ENCODE assay signal across 9 cellular contexts in genomic region chr2:12715258-12715865, GRCh38. TPM values are rescaled to one million over a fixed set of nuclear protein-coding genes. Genes with fewer than 3 reads are reported as not detected.
DNase-seq lines count a peak whose midpoint lies in the region; ATAC-seq, FAIRE-seq and TF ChIP-seq lines count a peak whose summit lies in the region.
"Had no signal": no experiment of that assay in that cellular context is flagged by ENCODE, and none has a peak within 500 bp of the region (broad histone marks: within the 10 kb centered on the region; RNA-seq: fewer than 3 reads in every experiment).

No MANE protein-coding gene starts in this region.

- H3K4me1 Mint-ChIP-seq in CD4-positive, alpha-beta T cell (ENCODE audit: low read depth): peaks cover 49% of the 10 kb centered on the region

- DNase-seq in CD4-positive, alpha-beta T cell: no peak
- DNase-seq in OCI-LY7 (ENCODE audit: low spot score) (no peak), endothelial cell of umbilical vein (ENCODE audit: low read depth, low spot score) (no peak), osteoblast (ENCODE audit: insufficient read length, low spot score, missing footprints) (no peak), NCI-H146 treated with DMSO at 0.1 percent for 48 hours (lab: John Stamatoyannopoulos, UW; ENCODE audit: unreplicated experiment) (no peak)
- DNase-seq in stimulated activated CD4-positive, alpha-beta T cell treated with anti-CD3 and anti-CD28 coated beads, Interleukin-1b, Interleukin-23, amount 100 ng/mL, for 48 hours: no peak

- H3K4me2 ChIP-seq in OCI-LY7 (ENCODE audit: low read length): peak overlapping the region; percentile 99
- H3K4me2 ChIP-seq in endothelial cell of umbilical vein (ENCODE audit: insufficient read depth, low read length): peak overlapping the region; percentile 33
- H3K4me2 ChIP-seq in osteoblast (ENCODE audit: insufficient read depth, low read length): peak overlapping the region; percentile 89

- H3K9me3 ChIP-seq in CD4-positive, alpha-beta T cell (ENCODE audit: control insufficient read depth, low read length): no peaks in the 10 kb centered on the region
- no peaks in the 10 kb centered on the region for H3K9me3 ChIP-seq in OCI-LY7 (ENCODE audit: low read length)
- H3K9me3 ChIP-seq in endothelial cell of umbilical vein (replicated peaks; ENCODE audit: control insufficient read depth, insufficient read depth, low read length): no peaks in the 10 kb centered on the region
- no peaks in the 10 kb centered on the region for H3K9me3 ChIP-seq in osteoblast (ENCODE audit: low read depth, low read length)

- no peaks in the 10 kb centered on the region for H3K9me1 ChIP-seq in endothelial cell of umbilical vein (replicated peaks; ENCODE audit: control insufficient read depth, extremely low read depth, insufficient read depth, low read length)

- CTCF ChIA-PET in CD4-positive, alpha-beta T cell (lab: Charles Lee): interaction anchor here (0.6 to 3.2 kb wide), 10 partner anchors 11 to 852 kb away, joined by 3 to 26 read pairs (median 4); no protein-coding TSS in a partner anchor
- CTCF ChIA-PET in OCI-LY7 (lab: Charles Lee; ENCODE audit: unreplicated experiment): interaction anchor here (0.7 to 3.2 kb wide), 2 partner anchors 13 to 282 kb away, joined by 4 to 17 read pairs; no protein-coding TSS in a partner anchor
- CTCF ChIA-PET in endothelial cell of umbilical vein (lab: Charles Lee): interaction anchor here (0.6 to 4.2 kb wide), 40 partner anchors 10 to 886 kb away, joined by 3 to 172 read pairs (median 8); no protein-coding TSS in a partner anchor

- BruUV-seq in OCI-LY7 (replicated peaks; lab: Mats Ljungman, UMichigan) (no TSS peak), endothelial cell of umbilical vein (replicated peaks; lab: Mats Ljungman, UMichigan) (no TSS peak)

- no peaks in the 10 kb centered on the region for H3K36me3 ChIP-seq in OCI-LY7 (ENCODE audit: insufficient read depth, low read length)
- no peaks in the 10 kb centered on the region for H3K36me3 ChIP-seq in endothelial cell of umbilical vein (ENCODE audit: control insufficient read depth in 2 of 2, extremely low read depth in 1 of 2, insufficient read depth in 2 of 2, low read length in 2 of 2)
- no peaks in the 10 kb centered on the region for H3K36me3 ChIP-seq in osteoblast (ENCODE audit: insufficient read depth, low read length)

- no peak for TF ChIP-seq CTCF in CD4-positive, alpha-beta T cell (IDR thresholded peaks at IDR 0.05)
- TF ChIP-seq CTCF in OCI-LY7 (conservative IDR thresholded peaks at IDR 0.05; ENCODE audit: low read length): no peak
- no peak for TF ChIP-seq CTCF in endothelial cell of umbilical vein (IDR thresholded peaks at IDR 0.05; ENCODE audit: extremely low read depth in 1 of 2, insufficient read depth in 1 of 2, low read depth in 1 of 2, low read length in 2 of 2)
- TF ChIP-seq CTCF in osteoblast (IDR thresholded peaks at IDR 0.05; ENCODE audit: extremely low read depth, low read depth, low read length): no peak

- H3K9ac ChIP-seq in endothelial cell of umbilical vein (replicated peaks; ENCODE audit: extremely low read depth, insufficient read depth, low read length): no peak overlapping the region

- H3K4me1 ChIP-seq in OCI-LY7 (ENCODE audit: insufficient read depth, low read length, poor library complexity, severe bottlenecking): peaks cover 28% of the 10 kb centered on the region
- peaks cover 30% of the 10 kb centered on the region for H3K4me1 ChIP-seq in endothelial cell of umbilical vein (ENCODE audit: control insufficient read depth, extremely low read depth, insufficient read depth, low read length)
- peaks cover 27% of the 10 kb centered on the region for H3K4me1 ChIP-seq in osteoblast (ENCODE audit: insufficient read depth, low read length)

- POLR2A ChIA-PET in CD4-positive, alpha-beta T cell (lab: Charles Lee): interaction anchor here (0.6 to 4.2 kb wide), 22 partner anchors 10 to 885 kb away, joined by 3 to 73 read pairs (median 5); no protein-coding TSS in a partner anchor
- POLR2A ChIA-PET in OCI-LY7 (lab: Charles Lee) (interaction anchor here (0.6 to 1.3 kb wide), 2 partner anchors 11 to 42 kb away, joined by 3 read pairs; no protein-coding TSS in a partner anchor), endothelial cell of umbilical vein (lab: Charles Lee) (interaction anchor here (1.0 to 1.4 kb wide), 2 partner anchors 161 to 390 kb away, joined by 4 to 5 read pairs; no protein-coding TSS in a partner anchor)

- H3K27me3 ChIP-seq in CD4-positive, alpha-beta T cell (ENCODE audit: control insufficient read depth, insufficient read depth, low read length): no peaks in the 10 kb centered on the region
- H3K27me3 ChIP-seq in endothelial cell of umbilical vein (ENCODE audit: control insufficient read depth in 2 of 2, insufficient read depth in 2 of 2, low read length in 2 of 2) (no peaks in the 10 kb centered on the region), osteoblast (ENCODE audit: insufficient read depth, low read length) (no peaks in the 10 kb centered on the region)

- no peaks in the 10 kb centered on the region for H3K9me2 ChIP-seq in OCI-LY7 (ENCODE audit: insufficient read depth, low read length)

- H3K4me3 ChIP-seq in OCI-LY7 (ENCODE audit: low read depth, low read length, poor library complexity, severe bottlenecking) (peak overlapping the region; percentile 74), endothelial cell of umbilical vein (replicated peaks in 1 of 3; ENCODE audit: insufficient read depth in 1 of 3, low read depth in 1 of 3, low read length in 3 of 3) (no peak overlapping the region), osteoblast (ENCODE audit: insufficient read depth, low read length) (peak overlapping the region; percentile 93)

- peaks cover 34% of the 10 kb centered on the region for H3K36me3 Mint-ChIP-seq in CD4-positive, alpha-beta T cell (ENCODE audit: low read depth)

- peak overlapping the region; percentile 15 for H3K27ac ChIP-seq in CD4-positive, alpha-beta T cell (ENCODE audit: low read depth, low read length)
- no peak overlapping the region for H3K27ac ChIP-seq in OCI-LY7 (ENCODE audit: low read depth, low read length, poor library complexity, severe bottlenecking)
- peak overlapping the region; percentile 48 for H3K27ac ChIP-seq in endothelial cell of umbilical vein (ENCODE audit: insufficient read depth, low read depth, low read length)
- H3K27ac ChIP-seq in osteoblast (ENCODE audit: low read depth, low read length): peak overlapping the region; percentile 95

- peak overlapping the region; percentile 100 for H3K4me3 Mint-ChIP-seq in CD4-positive, alpha-beta T cell

- H4K20me1 ChIP-seq in OCI-LY7 (ENCODE audit: insufficient read depth, low read length) (no peaks in the 10 kb centered on the region), endothelial cell of umbilical vein (replicated peaks; ENCODE audit: control insufficient read depth, extremely low read depth, insufficient read depth, low read length) (no peaks in the 10 kb centered on the region), osteoblast (ENCODE audit: insufficient read depth, low read length) (no peaks in the 10 kb centered on the region)

- dilution Hi-C loops in endothelial cell of umbilical vein (cut with MboI; ENCODE audit: extremely low pct_ligation_motif_present, low sequenced_read_pairs): loop anchor here (25.0 kb wide), 1 partner anchor 153 kb away; no protein-coding TSS in a partner anchor

- no peak for FAIRE-seq in endothelial cell of umbilical vein (lab: Jason Lieb, UNC)
- FAIRE-seq: bronchial epithelial cell had no signal

- ATAC-seq in CD4-positive, alpha-beta T cell (ENCODE audit: poor library complexity): no peak
- ATAC-seq in HG02981 (IDR thresholded peaks at IDR 0.05; ENCODE audit: unreplicated experiment): no peak
- no peak for ATAC-seq in GM19467 (IDR thresholded peaks at IDR 0.05; ENCODE audit: unreplicated experiment)

- H3K9me3 Mint-ChIP-seq in CD4-positive, alpha-beta T cell: no peaks in the 10 kb centered on the region

- no peaks in the 10 kb centered on the region for H3K27me3 Mint-ChIP-seq in CD4-positive, alpha-beta T cell

- TF ChIP-seq POLR2A in endothelial cell of umbilical vein (IDR thresholded peaks at IDR 0.05; ENCODE audit: low read depth, low read length): no peak

- H2AFZ ChIP-seq in OCI-LY7 (ENCODE audit: low read length): no peak overlapping the region; the same call in 1 of the 2 replicates
- H2AFZ ChIP-seq in endothelial cell of umbilical vein (ENCODE audit: low read depth, low read length): no peak overlapping the region
- H2AFZ ChIP-seq in osteoblast (ENCODE audit: low read length): no peak overlapping the region

- H3K79me2 ChIP-seq in OCI-LY7 (ENCODE audit: insufficient read depth, low read depth, low read length): no peaks in the 10 kb centered on the region
- no peaks in the 10 kb centered on the region for H3K79me2 ChIP-seq in endothelial cell of umbilical vein (ENCODE audit: control insufficient read depth, insufficient read depth, low read length)
- H3K79me2 ChIP-seq in osteoblast (ENCODE audit: insufficient read depth, low read length): peaks cover 33% of the 10 kb centered on the region

- intact Hi-C loops in CD4-positive, alpha-beta T cell (cut with DNase I, micrococcal nuclease): loop anchor here (5.0 to 10.0 kb wide), 6 partner anchors 142 to 761 kb away; no protein-coding TSS in a partner anchor
- intact Hi-C loops in OCI-LY7 (cut with micrococcal nuclease; ENCODE audit: unreplicated experiment) (loop anchor here (5.0 kb wide), 5 partner anchors 98 to 968 kb away; partner anchors contain the start of gene LPIN1), endothelial cell of umbilical vein (cut with micrococcal nuclease) (loop anchor here (1.0 to 5.0 kb wide), 7 partner anchors 12 to 708 kb away; no protein-coding TSS in a partner anchor)

- H3K27ac Mint-ChIP-seq in CD4-positive, alpha-beta T cell: peak overlapping the region; percentile 93

TF ChIP-seq in endothelial cell of umbilical vein, 7 proteins besides CTCF, POLR2A, EP300 and RAD21 (continues in another document):
- TF ChIP-seq MYC (IDR thresholded peaks at IDR 0.05; ENCODE audit: low read depth, low read length): no peak
- no peak for TF ChIP-seq GATA2 (IDR thresholded peaks at IDR 0.05; ENCODE audit: insufficient read depth, insufficient read length, low read depth, low read length)
- TF ChIP-seq EZH2 (IDR thresholded peaks at IDR 0.05; ENCODE audit: borderline replicate concordance, low read depth, low read length, severe bottlenecking): no peak
- TF ChIP-seq FOS (IDR thresholded peaks at IDR 0.05; ENCODE audit: borderline replicate concordance, insufficient read depth, low read length): no peak

RNA-seq across cellular contexts. Expression of gene TRIB2, which starts 1.4 kb away (rescaled TPM):
- total RNA-seq in CD4-positive, alpha-beta T cell: 100 to 1,000 TPM in 1 of 2 experiments, 10 to 100 TPM in 1; 91.3 to 102 TPM
- total RNA-seq in OCI-LY7 (2014; rRNA removed; shearing (Covaris generic)): 11.8 and 18.8 TPM in 2 replicates
- total RNA-seq in OCI-LY7 (2022) (25.5 and 26.0 TPM in 2 replicates), endothelial cell of umbilical vein (17.6 and 20.5 TPM in 2 replicates), osteoblast (79.6 and 86.3 TPM in 2 replicates)
- polyA plus RNA-seq in endothelial cell of umbilical vein: 12.7 and 15.8 TPM in 2 replicates
- 11.8 and 12.3 TPM in 2 replicates for polyA plus RNA-seq in endothelial cell of umbilical vein (2011; cell fraction: cytosol; rRNA removed)
- polyA plus RNA-seq in endothelial cell of umbilical vein (2011; cell fraction: nucleus; rRNA removed): 26.8 and 40.7 TPM in 2 replicates
- polyA plus RNA-seq in endothelial cell of umbilical vein (2012): 22.9 and 24.9 TPM in 2 replicates
- 24.2 and 31.0 TPM in 2 replicates for polyA minus RNA-seq in endothelial cell of umbilical vein
- polyA minus RNA-seq in endothelial cell of umbilical vein (2011; cell fraction: cytosol; rRNA and poly(A)+ RNA removed): not detected
- 20.3 and 33.3 TPM in 2 replicates for polyA minus RNA-seq in endothelial cell of umbilical vein (2011; cell fraction: nucleus; rRNA and poly(A)+ RNA removed)

Comparison
In these comparisons a context has a peak if more than half of its experiments do, and no peak if none do; other contexts are left out.
1. H3K4me2 ChIP-seq: peak in every context shown above with its lines; median percentile 99 in OCI-LY7; 89 in osteoblast; 33 in endothelial cell of umbilical vein.
2. H3K4me3 ChIP-seq: peak in OCI-LY7 (single experiment) and osteoblast (single experiment); none in endothelial cell of umbilical vein (0 of 3).